In the genomic region with DNA sequence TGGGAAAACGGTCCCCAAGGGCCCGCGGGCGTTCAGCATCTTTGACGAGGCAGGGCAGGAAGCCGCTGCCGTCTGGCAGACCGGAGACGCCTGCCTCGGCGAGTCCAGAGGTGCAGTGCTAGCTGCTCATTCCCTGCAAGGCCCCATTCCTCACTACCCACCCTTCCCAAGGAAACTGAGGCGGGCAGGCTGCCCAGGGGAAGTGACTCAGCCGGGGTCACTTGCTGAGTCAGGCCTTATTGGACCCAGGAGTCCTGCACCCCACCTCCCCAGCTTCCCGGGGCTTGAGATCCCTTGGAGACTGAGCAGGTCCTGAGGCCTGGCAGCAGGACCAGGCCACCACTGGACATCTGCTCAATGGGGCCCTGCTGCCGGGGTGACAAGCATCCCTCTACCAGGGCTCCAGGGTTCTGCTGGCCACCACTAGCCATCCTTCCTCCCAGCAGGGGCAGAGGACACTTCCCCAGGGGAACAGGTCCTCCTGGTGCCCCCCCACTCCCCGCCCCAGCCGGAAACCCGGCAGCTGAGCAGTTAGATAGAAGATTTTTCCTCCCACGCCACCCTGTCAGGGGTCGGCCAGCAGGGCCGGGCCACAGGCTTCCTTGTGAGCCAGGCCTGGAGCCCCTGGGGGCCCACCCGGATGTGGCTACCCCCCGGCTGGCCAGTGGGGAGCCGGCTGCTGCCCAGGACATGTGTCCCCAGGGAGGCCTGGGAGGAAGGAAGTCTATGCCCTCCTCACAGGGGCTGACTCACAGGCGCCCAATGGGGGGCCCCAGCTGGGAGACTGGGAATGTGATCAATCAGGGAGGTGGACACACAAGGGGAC, we compare ENCODE assay signal across 8 cellular contexts. TPM values are rescaled to one million over a fixed set of nuclear protein-coding genes. Genes with fewer than 3 reads are reported as not detected.
DNase-seq lines count a peak whose midpoint lies in the region; ATAC-seq lines count a peak whose summit lies in the region.

No MANE protein-coding gene starts in this region.

- no peaks in the 10 kb centered on the region for H3K9me3 ChIP-seq in CD4-positive, CD25-positive, alpha-beta regulatory T cell (ENCODE audit: control insufficient read depth in 2 of 2, low read length in 2 of 2)
- H3K9me3 ChIP-seq in stomach smooth muscle (ENCODE audit: control insufficient read depth in 2 of 2, low read length in 2 of 2) (no peaks in the 10 kb centered on the region), trophoblast cell (ENCODE audit: insufficient read depth, low read depth, low read length) (peaks cover 2% of the 10 kb centered on the region)

- no peak overlapping the region for H3K9ac ChIP-seq in stomach smooth muscle (ENCODE audit: low read length in 2 of 2)
- H3K9ac ChIP-seq in trophoblast cell (ENCODE audit: low read length), result no peak overlapping the region

- H3K27ac Mint-ChIP-seq in CD4-positive, CD25-positive, alpha-beta regulatory T cell, result peak overlapping the region; percentile 48 to 91 (median 90)
- H3K27ac Mint-ChIP-seq in activated naive CD8-positive, alpha-beta T cell treated with anti-CD3 and anti-CD28 coated beads for 36 hours, result peak overlapping the region; percentile 69
- peak overlapping the region; percentile 81 to 98 (median 92) for H3K27ac Mint-ChIP-seq in immature natural killer cell

- no peak overlapping the region for H3K18ac ChIP-seq in trophoblast cell (ENCODE audit: low read length)

- no peak overlapping the region for H2BK120ac ChIP-seq in trophoblast cell (ENCODE audit: insufficient read depth, low read length, poor library complexity)

- peaks cover 6% of the 10 kb centered on the region for H3K79me2 ChIP-seq in trophoblast cell (ENCODE audit: control insufficient read depth, insufficient read depth, low read length, poor library complexity)

- H3K27me3 ChIP-seq in CD4-positive, CD25-positive, alpha-beta regulatory T cell (ENCODE audit: control insufficient read depth, insufficient read depth, low read length), result no peaks in the 10 kb centered on the region
- no peaks in the 10 kb centered on the region for H3K27me3 ChIP-seq in stomach smooth muscle (ENCODE audit: control insufficient read depth in 1 of 2, insufficient read depth in 2 of 2, low read length in 2 of 2)
- H3K27me3 ChIP-seq in trophoblast cell (ENCODE audit: insufficient read depth, low read length), result no peaks in the 10 kb centered on the region

- H3K4me3 Mint-ChIP-seq in CD4-positive, CD25-positive, alpha-beta regulatory T cell, result peak overlapping the region; percentile 74 to 91 (median 88)
- peak overlapping the region; percentile 97 for H3K4me3 Mint-ChIP-seq in activated naive CD8-positive, alpha-beta T cell treated with anti-CD3 and anti-CD28 coated beads for 36 hours
- H3K4me3 Mint-ChIP-seq in immature natural killer cell, result peak overlapping the region; percentile 75 to 95 (median 90)

- peaks cover 80% of the 10 kb centered on the region for H3K4me1 ChIP-seq in CD4-positive, CD25-positive, alpha-beta regulatory T cell (ENCODE audit: control insufficient read depth, insufficient read depth, low read length, poor library complexity, severe bottlenecking)
- H3K4me1 ChIP-seq in stomach smooth muscle (ENCODE audit: control insufficient read depth, insufficient read depth, low read length) (peaks cover 61% of the 10 kb centered on the region), trophoblast cell (ENCODE audit: control insufficient read depth in 1 of 2, insufficient read depth in 2 of 2, low read length in 2 of 2) (peaks cover 31 to 39% of the 10 kb centered on the region in 2 experiments)

- H3K4me1 Mint-ChIP-seq in CD4-positive, CD25-positive, alpha-beta regulatory T cell, result peaks cover 1 to 85% (median 43%) of the 10 kb centered on the region in 4 donors
- peaks cover 57% of the 10 kb centered on the region for H3K4me1 Mint-ChIP-seq in activated naive CD8-positive, alpha-beta T cell treated with anti-CD3 and anti-CD28 coated beads for 36 hours
- peaks cover 85 to 87% of the 10 kb centered on the region in 2 donors for H3K4me1 Mint-ChIP-seq in immature natural killer cell

- peak overlapping the region; percentile 47 for H3K4me3 ChIP-seq in CD4-positive, CD25-positive, alpha-beta regulatory T cell (ENCODE audit: low read depth, low read length)
- H3K4me3 ChIP-seq in stomach smooth muscle (ENCODE audit: low read length in 2 of 2), result peak overlapping the region; percentile 7 to 29
- no peak overlapping the region for H3K4me3 ChIP-seq in trophoblast cell (ENCODE audit: low read depth, low read length)

- H3K9me3 Mint-ChIP-seq in CD4-positive, CD25-positive, alpha-beta regulatory T cell, result no peaks in the 10 kb centered on the region
- H3K9me3 Mint-ChIP-seq in activated naive CD8-positive, alpha-beta T cell treated with anti-CD3 and anti-CD28 coated beads for 36 hours, result no peaks in the 10 kb centered on the region
- no peaks in the 10 kb centered on the region for H3K9me3 Mint-ChIP-seq in immature natural killer cell

- no peak overlapping the region for H4K91ac ChIP-seq in trophoblast cell (ENCODE audit: low read depth, low read length)

- no peaks in the 10 kb centered on the region for H3K36me3 ChIP-seq in CD4-positive, CD25-positive, alpha-beta regulatory T cell (ENCODE audit: control insufficient read depth, insufficient read depth, low read length)
- H3K36me3 ChIP-seq in stomach smooth muscle (ENCODE audit: control insufficient read depth in 2 of 2, insufficient read depth in 2 of 2, low read length in 2 of 2) (no peaks in the 10 kb centered on the region), trophoblast cell (ENCODE audit: control insufficient read depth in 1 of 2, insufficient read depth in 2 of 2, low read length in 2 of 2) (no peaks in the 10 kb centered on the region)

- peak in 1 of 3 donors; percentile 16 for DNase-seq in CD4-positive, CD25-positive, alpha-beta regulatory T cell
- DNase-seq in LHCN-M2 (ENCODE audit: low read depth) (peak; percentile 98), immature natural killer cell (no peak), trophoblast cell (no peak), NCI-H510A treated with DMSO at 0.1 percent for 48 hours (lab: John Stamatoyannopoulos, UW) (no peak)
- DNase-seq in activated naive CD8-positive, alpha-beta T cell treated with anti-CD3 and anti-CD28 coated beads for 36 hours, result peak; percentile 59

- no peaks in the 10 kb centered on the region for H3K27me3 Mint-ChIP-seq in CD4-positive, CD25-positive, alpha-beta regulatory T cell
- no peaks in the 10 kb centered on the region for H3K27me3 Mint-ChIP-seq in activated naive CD8-positive, alpha-beta T cell treated with anti-CD3 and anti-CD28 coated beads for 36 hours
- peaks cover 8 to 9% (median 8%) of the 10 kb centered on the region in 3 donors for H3K27me3 Mint-ChIP-seq in immature natural killer cell (ENCODE audit: low read depth in 3 of 3)

- peak overlapping the region; percentile 91 for H3K27ac ChIP-seq in CD4-positive, CD25-positive, alpha-beta regulatory T cell (ENCODE audit: insufficient read depth, low read length, poor library complexity, severe bottlenecking)
- no peak overlapping the region for H3K27ac ChIP-seq in stomach smooth muscle (ENCODE audit: low read length)
- no peak overlapping the region for H3K27ac ChIP-seq in trophoblast cell (ENCODE audit: low read depth, low read length)

- H2AK5ac ChIP-seq in trophoblast cell (ENCODE audit: low read length), result no peak overlapping the region

- H2AFZ ChIP-seq in trophoblast cell (ENCODE audit: insufficient read depth, low read length, poor library complexity), result no peak overlapping the region

- H2BK12ac ChIP-seq in trophoblast cell (ENCODE audit: low read length), result no peak overlapping the region

- H2BK5ac ChIP-seq in trophoblast cell (ENCODE audit: low read depth, low read length, poor library complexity), result no peak overlapping the region

- no peak overlapping the region for H3K4me2 ChIP-seq in trophoblast cell (ENCODE audit: low read length)

- H4K8ac ChIP-seq in trophoblast cell (ENCODE audit: low read depth, low read length), result no peak overlapping the region

- no peak overlapping the region for H3K23ac ChIP-seq in trophoblast cell (ENCODE audit: low read length)

- no peaks in the 10 kb centered on the region for H3K36me3 Mint-ChIP-seq in CD4-positive, CD25-positive, alpha-beta regulatory T cell
- H3K36me3 Mint-ChIP-seq in activated naive CD8-positive, alpha-beta T cell treated with anti-CD3 and anti-CD28 coated beads for 36 hours, result peaks cover 50% of the 10 kb centered on the region
- no peaks in the 10 kb centered on the region for H3K36me3 Mint-ChIP-seq in immature natural killer cell

- no peak for ATAC-seq in CD4-positive, CD25-positive, alpha-beta regulatory T cell (ENCODE audit: low read depth in 2 of 2)
- no peak for ATAC-seq in HG02973 (IDR thresholded peaks at IDR 0.05; ENCODE audit: unreplicated experiment)

- WGBS in trophoblast cell (ENCODE audit: extremely low coverage, insufficient coverage, insufficient read length), result no CpG with 5 or more reads among the region's 25 CpGs

- no peak overlapping the region for H4K12ac ChIP-seq in trophoblast cell (ENCODE audit: low read depth, low read length)

- no peak overlapping the region for H3K4ac ChIP-seq in trophoblast cell (ENCODE audit: low read depth, low read length)

- H3K14ac ChIP-seq in trophoblast cell (ENCODE audit: low read length), result no peak overlapping the region

- H3K79me1 ChIP-seq in trophoblast cell (ENCODE audit: low read length), result peaks cover 5% of the 10 kb centered on the region

RNA-seq across cellular contexts. Expression of gene SH2B3, which starts 3.9 kb away (rescaled TPM):
- total RNA-seq in CD4-positive, CD25-positive, alpha-beta regulatory T cell, result 25.7 TPM
- polyA plus RNA-seq in CD4-positive, CD25-positive, alpha-beta regulatory T cell, result 1 to 10 TPM; 1.6 to 5.3 (median 3.8) TPM
- total RNA-seq in LHCN-M2 (2014; rRNA removed), result 120 and 124 TPM in 2 replicates
- polyA plus RNA-seq in LHCN-M2 (2012), result 25.1 TPM
- total RNA-seq in activated naive CD8-positive, alpha-beta T cell treated with anti-CD3 and anti-CD28 coated beads for 36 hours, result 10 to 100 TPM; 58.5 to 59.4 TPM
- polyA plus RNA-seq in immature natural killer cell, result 10 to 100 TPM in 1 of 3 donors, 1 to 10 TPM in 1, under 1 TPM in 1; 0.08 to 13.5 (median 5.3) TPM
- 5.1 and 5.4 TPM in 2 replicates for polyA plus RNA-seq in trophoblast cell (2013)

RNA-seq across cellular contexts. Expression of gene PHETA1, which starts 40.7 kb away (rescaled TPM):
- 2.4 TPM for total RNA-seq in CD4-positive, CD25-positive, alpha-beta regulatory T cell
- 1 to 10 TPM in 2 of 4 donors, under 1 TPM in 2; 0.34 to 1.3 (median 0.87) TPM for polyA plus RNA-seq in CD4-positive, CD25-positive, alpha-beta regulatory T cell
- total RNA-seq in LHCN-M2 (2014; rRNA removed), result 14.5 and 19.7 TPM in 2 replicates
- 8.5 TPM for polyA plus RNA-seq in LHCN-M2 (2012)
- total RNA-seq in activated naive CD8-positive, alpha-beta T cell treated with anti-CD3 and anti-CD28 coated beads for 36 hours, result 1 to 10 TPM; 2.0 to 2.4 TPM
- 1 to 10 TPM; 2.0 to 5.5 (median 2.1) TPM for polyA plus RNA-seq in immature natural killer cell
- 7.2 and 7.5 TPM in 2 replicates for polyA plus RNA-seq in trophoblast cell (2013)

Comparison
In these comparisons a context has a peak if more than half of its experiments do, and no peak if none do; other contexts are left out.
1. DNase-seq: peak in LHCN-M2 (single experiment) and activated naive CD8-positive, alpha-beta T cell treated with anti-CD3 and anti-CD28 coated beads for 36 hours (single experiment); none in immature natural killer cell (0 of 3), trophoblast cell (0 of 2) and NCI-H510A treated with DMSO at 0.1 percent for 48 hours (single experiment).
2. Peak in every context shown above with its lines, with median percentiles within 50 percentile points of each other: H3K27ac Mint-ChIP-seq and H3K4me3 Mint-ChIP-seq.